Comparison of ENCODE assay signal across 1 cellular context in genomic region chr15:90035095-90035834, GRCh38.
A peak's percentile ranks its signal among the peaks of the same experiment; 100 is the strongest.
TF ChIP-seq lines count a peak whose summit lies in the region.

No MANE protein-coding gene starts in this region.

TF ChIP-seq in HepG2, 621 proteins besides CTCF, POLR2A, EP300 and RAD21 (continued from another document and continues in another):
- no peak for TF ChIP-seq AFF4 (CRISPR knock-in tag; IDR thresholded peaks at IDR 0.05)
- peak; percentile 43; the same call in 1 of the 2 replicates for TF ChIP-seq ZFY (CRISPR knock-in tag; IDR thresholded peaks at IDR 0.05)
- no peak for TF ChIP-seq ZNF530 (CRISPR knock-in tag; IDR thresholded peaks at IDR 0.05; ENCODE audit: low read depth)
- TF ChIP-seq TRIM22 (IDR thresholded peaks at IDR 0.05), result no peak
- TF ChIP-seq PATZ1 (CRISPR knock-in tag; IDR thresholded peaks at IDR 0.05), result no peak
- no peak for TF ChIP-seq ZNF761 (CRISPR knock-in tag; conservative IDR thresholded peaks at IDR 0.05)
- no peak for TF ChIP-seq SSRP1 (CRISPR knock-in tag; IDR thresholded peaks at IDR 0.05)
- TF ChIP-seq MYC (CRISPR knock-in tag; IDR thresholded peaks at IDR 0.05; ENCODE audit: borderline replicate concordance), result no peak
- no peak for TF ChIP-seq ZNF367 (CRISPR knock-in tag; IDR thresholded peaks at IDR 0.05; ENCODE audit: borderline replicate concordance)
- TF ChIP-seq ZNF687 (CRISPR knock-in tag; IDR thresholded peaks at IDR 0.05), result peak; percentile 86
- no peak for TF ChIP-seq TBP (CRISPR knock-in tag; IDR thresholded peaks at IDR 0.05)
- no peak for TF ChIP-seq IKZF4 (CRISPR knock-in tag; IDR thresholded peaks at IDR 0.05; ENCODE audit: borderline replicate concordance, low read depth, not compliant biosample characterization)
- no peak for TF ChIP-seq FOXP1 (IDR thresholded peaks at IDR 0.05)
- TF ChIP-seq FOXP1 (CRISPR knock-in tag; IDR thresholded peaks at IDR 0.05), result no peak
- no peak for TF ChIP-seq ZHX2 (IDR thresholded peaks at IDR 0.05; ENCODE audit: low read depth)
- no peak for TF ChIP-seq ZHX2 (CRISPR knock-in tag; IDR thresholded peaks at IDR 0.05; ENCODE audit: borderline replicate concordance)
- no peak for TF ChIP-seq ZFYVE20 (CRISPR knock-in tag; IDR thresholded peaks at IDR 0.05; ENCODE audit: borderline replicate concordance, low read depth)
- no peak for TF ChIP-seq JUN (CRISPR knock-in tag; IDR thresholded peaks at IDR 0.05)
- TF ChIP-seq ZNF230 (CRISPR knock-in tag; IDR thresholded peaks at IDR 0.05), result no peak
- peak; percentile 36; the same call in 1 of the 2 replicates for TF ChIP-seq ZNF598 (CRISPR knock-in tag; IDR thresholded peaks at IDR 0.05; ENCODE audit: borderline replicate concordance)
- no peak for TF ChIP-seq ZSCAN21 (CRISPR knock-in tag; IDR thresholded peaks at IDR 0.05; ENCODE audit: borderline replicate concordance)
- no peak for TF ChIP-seq ZNF446 (CRISPR knock-in tag; IDR thresholded peaks at IDR 0.05)
- TF ChIP-seq ARID3A (IDR thresholded peaks at IDR 0.05; ENCODE audit: low read depth, low read length), result no peak
- peak; percentile 9 for TF ChIP-seq CBX1 (IDR thresholded peaks at IDR 0.05; ENCODE audit: low read depth)
- TF ChIP-seq KLF11 (CRISPR knock-in tag; IDR thresholded peaks at IDR 0.05), result no peak
- TF ChIP-seq ZNF143 (CRISPR knock-in tag; IDR thresholded peaks at IDR 0.05), result no peak
- TF ChIP-seq GATA4 (IDR thresholded peaks at IDR 0.05; ENCODE audit: borderline replicate concordance, low read depth), result no peak
- no peak for TF ChIP-seq ZNF138 (CRISPR knock-in tag; IDR thresholded peaks at IDR 0.05; ENCODE audit: low read depth)
- no peak for TF ChIP-seq CSRNP1 (CRISPR knock-in tag; IDR thresholded peaks at IDR 0.05)
- no peak for TF ChIP-seq ARID2 (CRISPR knock-in tag; IDR thresholded peaks at IDR 0.05; ENCODE audit: borderline replicate concordance)
- no peak for TF ChIP-seq ZMAT5 (CRISPR knock-in tag; IDR thresholded peaks at IDR 0.05; ENCODE audit: borderline replicate concordance, low read depth)
- no peak for TF ChIP-seq BRD4 (CRISPR knock-in tag; IDR thresholded peaks at IDR 0.05)
- no peak for TF ChIP-seq RFX3 (CRISPR knock-in tag; IDR thresholded peaks at IDR 0.05)
- TF ChIP-seq MAZ (IDR thresholded peaks at IDR 0.05; ENCODE audit: borderline replicate concordance, low read depth, low read length), result no peak
- TF ChIP-seq MAZ (CRISPR knock-in tag; IDR thresholded peaks at IDR 0.05; ENCODE audit: low read depth), result no peak; the same call in 1 of the 2 replicates
- TF ChIP-seq ZKSCAN5 (CRISPR knock-in tag; IDR thresholded peaks at IDR 0.05), result no peak
- peak; percentile 75; the same call in 1 of the 2 replicates for TF ChIP-seq JUNB (CRISPR knock-in tag; IDR thresholded peaks at IDR 0.05; ENCODE audit: borderline replicate concordance)
- TF ChIP-seq SMARCE1 (IDR thresholded peaks at IDR 0.05; ENCODE audit: borderline replicate concordance), result no peak
- 0 out of 2 replicates have a peak, but pooled peaks have one; percentile 19 for TF ChIP-seq HMG20B (CRISPR knock-in tag; conservative IDR thresholded peaks at IDR 0.05)
- TF ChIP-seq ZFP90 (CRISPR knock-in tag; IDR thresholded peaks at IDR 0.05; ENCODE audit: borderline replicate concordance), result no peak
- no peak for TF ChIP-seq U2AF2 (IDR thresholded peaks at IDR 0.05; ENCODE audit: low read depth, low read length)
- TF ChIP-seq SALL2 (CRISPR knock-in tag; IDR thresholded peaks at IDR 0.05), result no peak
- TF ChIP-seq ZNF576 (CRISPR knock-in tag; IDR thresholded peaks at IDR 0.05), result no peak
